8 cellular contexts compared by ENCODE assay signal in the genomic region with DNA sequence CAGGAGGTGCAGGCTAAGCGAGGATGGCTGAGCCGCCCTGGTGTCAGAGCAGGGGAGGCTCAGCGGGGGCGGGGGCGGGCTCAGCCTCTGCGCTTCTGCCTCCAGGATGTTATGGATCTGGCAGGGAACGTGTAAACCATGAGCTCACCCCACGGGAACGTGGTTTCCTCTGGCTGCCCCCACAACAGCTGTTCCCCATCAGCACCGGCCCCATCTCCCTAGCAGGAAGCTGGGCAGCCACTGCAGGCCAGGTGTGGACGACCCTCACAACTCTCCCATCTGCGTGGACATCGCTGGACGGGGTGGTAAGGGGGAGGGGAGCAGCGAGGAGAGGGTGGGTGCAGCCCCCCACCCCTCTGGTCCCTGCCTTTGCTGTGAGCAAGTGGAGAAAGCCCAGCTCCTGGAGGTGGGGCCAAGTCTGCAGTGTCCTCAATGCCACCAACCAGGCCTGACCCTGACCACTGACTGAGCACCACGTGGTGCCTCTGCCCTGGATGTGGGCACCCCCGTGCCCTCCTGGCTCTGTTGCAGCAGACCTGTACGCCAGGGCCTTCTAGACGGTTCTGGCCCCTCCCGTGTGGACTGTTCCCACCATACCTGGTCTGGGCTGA. TPM values are rescaled to one million over a fixed set of nuclear protein-coding genes. Genes with fewer than 3 reads are reported as not detected.
DNase-seq lines count a peak whose midpoint lies in the region; ATAC-seq and TF ChIP-seq lines count a peak whose summit lies in the region.

No MANE protein-coding gene starts in this region.

- no peak for TF ChIP-seq POLR2A in Peyer's patch (IDR thresholded peaks at IDR 0.05)

- H3K4me3 ChIP-seq in A673 (ENCODE audit: low read depth, low read length, poor library complexity, severe bottlenecking) (no peak overlapping the region), Peyer's patch (peak overlapping the region; percentile 10 to 52 (median 47)), endodermal cell (ENCODE audit: low read length) (no peak overlapping the region)

- DNase-seq in A673 (ENCODE audit: low spot score) (peak; percentile 36), Peyer's patch (peak; percentile 61 to 82 (median 66)), endodermal cell (peak; percentile 36), osteocyte (ENCODE audit: extremely low spot score, unreplicated experiment) (peak; percentile 85), ACHN (no peak), NOMO-1 treated with dmso at 0.1 percent for 144 hours (lab: John Stamatoyannopoulos, UW; ENCODE audit: unreplicated experiment) (no peak)
- no peak for DNase-seq in stimulated activated CD4-positive, alpha-beta T cell treated with anti-CD3 and anti-CD28 coated beads, Interleukin-2, amount 100 ng/mL, for 24 hours

- in situ Hi-C loops in ACHN (cut with HindIII; ENCODE audit: low pct_ligation_motif_present, low pct_unique_long_range_greater_than_20kb, low sequenced_read_pairs) = no loop called here

- TF ChIP-seq CTCF in A673 (conservative IDR thresholded peaks at IDR 0.05; ENCODE audit: low read depth, low read length) = no peak
- no peak for TF ChIP-seq CTCF in Peyer's patch (IDR thresholded peaks at IDR 0.05)
- TF ChIP-seq CTCF in endodermal cell (conservative IDR thresholded peaks at IDR 0.05) = no peak
- no peak for TF ChIP-seq CTCF in osteocyte (IDR thresholded peaks at IDR 0.05)

- H3K4me1 ChIP-seq in A673 (ENCODE audit: insufficient read depth, low read length, poor library complexity, severe bottlenecking) (no peaks in the 10 kb centered on the region), Peyer's patch (peaks cover 7 to 43% (median 30%) of the 10 kb centered on the region in 4 donors), endodermal cell (ENCODE audit: control insufficient read depth, insufficient read depth, low read length) (no peaks in the 10 kb centered on the region)

- intact Hi-C loops in A673 (cut with micrococcal nuclease; ENCODE audit: unreplicated experiment) = no loop called here

- ATAC-seq in GM19397 (IDR thresholded peaks at IDR 0.05; ENCODE audit: unreplicated experiment) = peak; percentile 1

- H3K27me3 Mint-ChIP-seq in endodermal cell (ENCODE audit: insufficient read depth) (peaks cover 2% of the 10 kb centered on the region), osteocyte (ENCODE audit: unreplicated experiment) (peaks cover 3% of the 10 kb centered on the region)

- H3K27me3 ChIP-seq in A673 (replicated peaks; ENCODE audit: insufficient read depth, low read depth, low read length, poor library complexity) (no peaks in the 10 kb centered on the region), Peyer's patch (no peaks in the 10 kb centered on the region), endodermal cell (ENCODE audit: control insufficient read depth, insufficient read depth, low read length, poor library complexity, severe bottlenecking) (no peaks in the 10 kb centered on the region)

- H3K4me3 Mint-ChIP-seq in endodermal cell (no peak overlapping the region), osteocyte (ENCODE audit: unreplicated experiment) (no peak overlapping the region)

- WGBS in endodermal cell (ENCODE audit: insufficient coverage in 1 of 2, insufficient read length in 1 of 2), 2 experiments = 89 to 95% methylated on average over 6 to 20 of the region's 20 CpGs

- no peak overlapping the region for H3K27ac ChIP-seq in A673 (ENCODE audit: low read depth, low read length, poor library complexity, severe bottlenecking)
- H3K27ac ChIP-seq in Peyer's patch = peak overlapping the region; percentile 87 to 92 (median 90)
- no peak overlapping the region for H3K27ac ChIP-seq in endodermal cell (ENCODE audit: low read depth, low read length)

- POLR2A ChIA-PET in A673 (lab: Charles Lee; ENCODE audit: low non-redundant PET) = no interaction called here

- H3K36me3 ChIP-seq in A673 (ENCODE audit: insufficient read depth, low read length, poor library complexity, severe bottlenecking) (no peaks in the 10 kb centered on the region), Peyer's patch (peaks cover 0 to 7% (median 0%) of the 10 kb centered on the region in 3 donors), endodermal cell (ENCODE audit: control insufficient read depth, insufficient read depth, low read length) (no peaks in the 10 kb centered on the region)

- no TSS peak for BruUV-seq in A673 (replicated peaks; lab: Mats Ljungman, UMichigan)

- no peaks in the 10 kb centered on the region for H3K36me3 Mint-ChIP-seq in endodermal cell (ENCODE audit: low read depth)
- peaks cover 3% of the 10 kb centered on the region for H3K36me3 Mint-ChIP-seq in osteocyte (ENCODE audit: unreplicated experiment)

- H3K4me1 Mint-ChIP-seq in endodermal cell (no peaks in the 10 kb centered on the region), osteocyte (ENCODE audit: unreplicated experiment) (peaks cover 47% of the 10 kb centered on the region)

- no peaks in the 10 kb centered on the region for H3K9me3 ChIP-seq in A673 (ENCODE audit: low read depth, low read length, poor library complexity, severe bottlenecking)
- H3K9me3 ChIP-seq in Peyer's patch = no peaks in the 10 kb centered on the region
- no peaks in the 10 kb centered on the region for H3K9me3 ChIP-seq in endodermal cell (ENCODE audit: control insufficient read depth, low read length)

- H3K9ac ChIP-seq in endodermal cell (ENCODE audit: extremely low read depth, low read length, poor library complexity, severe bottlenecking) = no peak overlapping the region

- H3K9me3 Mint-ChIP-seq in endodermal cell = no peaks in the 10 kb centered on the region
- H3K9me3 Mint-ChIP-seq in osteocyte (ENCODE audit: unreplicated experiment) = no peaks in the 10 kb centered on the region

- CTCF ChIA-PET in A673 (lab: Charles Lee) = no interaction called here

- H3K27ac Mint-ChIP-seq in endodermal cell (no peak overlapping the region), osteocyte (ENCODE audit: unreplicated experiment) (no peak overlapping the region)

RNA-seq across cellular contexts. Expression of a gene that starts 28.1 kb away (rescaled TPM):
- total RNA-seq in A673 (2021) (2.3 and 4.8 TPM in 2 replicates), Peyer's patch (100 to 1,000 TPM in 3 of 4 donors, 10 to 100 TPM in 1; 64.3 to 519 (median 165) TPM), endodermal cell (1 to 10 TPM; 1.4 to 2.6 TPM), osteocyte (149 and 168 TPM in 2 replicates)
- polyA plus RNA-seq in endodermal cell (2013, experiment 1 of 2) = 8.4 TPM
- polyA plus RNA-seq in endodermal cell (2013, experiment 2 of 2) = 5.3 TPM

RNA-seq across cellular contexts. Expression of a gene that starts 48.4 kb away (rescaled TPM):
- total RNA-seq in A673 (2021) (187 and 196 TPM in 2 replicates), Peyer's patch (100 to 1,000 TPM; 245 to 371 (median 288) TPM), endodermal cell (100 to 1,000 TPM; 181 to 189 TPM), osteocyte (172 and 176 TPM in 2 replicates)
- polyA plus RNA-seq in endodermal cell (2013, experiment 1 of 2) = 145 TPM
- 147 TPM for polyA plus RNA-seq in endodermal cell (2013, experiment 2 of 2)

Comparison
In these comparisons a context has a peak if more than half of its experiments do, and no peak if none do; other contexts are left out.
1. DNase-seq: peak in A673 (single experiment), Peyer's patch (3 of 3), endodermal cell (single experiment) and osteocyte (single experiment); none in stimulated activated CD4-positive, alpha-beta T cell treated with anti-CD3 and anti-CD28 coated beads, Interleukin-2, amount 100 ng/mL, for 24 hours (0 of 2), ACHN (single experiment) and NOMO-1 treated with dmso at 0.1 percent for 144 hours (single experiment).
2. H3K27ac ChIP-seq: peak in Peyer's patch (4 of 4); none in A673 (single experiment) and endodermal cell (single experiment).
3. H3K4me3 ChIP-seq: peak in Peyer's patch (4 of 4); none in A673 (single experiment) and endodermal cell (single experiment).
4. RNA of a gene that starts 28.1 kb away (total RNA-seq): 64.3 to 519 TPM in Peyer's patch and 149 to 168 TPM in osteocyte; 1.4 to 2.6 TPM in endodermal cell and 2.3 to 4.8 TPM in A673; every median in the first group is over 10 times any median in the second.